In genomic region chr1:209875510-209875909, GRCh38 we compare ENCODE assay signal across 8 cellular contexts. TPM values are rescaled to one million over a fixed set of nuclear protein-coding genes. Genes with fewer than 3 reads are reported as not detected.
DNase-seq lines count a peak whose midpoint lies in the region; ATAC-seq and TF ChIP-seq lines count a peak whose summit lies in the region.

No MANE protein-coding gene starts in this region.

- no peaks in the 10 kb centered on the region for H3K36me3 Mint-ChIP-seq in endothelial cell (ENCODE audit: low read depth, unreplicated experiment)

- H3K27ac ChIP-seq in GM23248 (no peak overlapping the region), Peyer's patch (no peak overlapping the region)

- H3K9me3 ChIP-seq in GM23248 (ENCODE audit: low read depth) (no peaks in the 10 kb centered on the region), Peyer's patch (no peaks in the 10 kb centered on the region)

- H3K27me3 ChIP-seq in GM23248 (replicated peaks; ENCODE audit: insufficient read depth) (no peaks in the 10 kb centered on the region), Peyer's patch (no peaks in the 10 kb centered on the region)

- DNase-seq in GM23248: peak; percentile 70
- DNase-seq in NCI-H345 treated with DMSO at 0.1 percent for 48 hours (lab: John Stamatoyannopoulos, UW; ENCODE audit: unreplicated experiment): peak; percentile 71
- DNase-seq in endothelial cell (ENCODE audit: low spot score): peak; percentile 13
- DNase-seq in retina: peak; percentile 72
- DNase-seq in Peyer's patch: no peak
- no peak for DNase-seq in UCSD-AML1 (lab: John Stamatoyannopoulos, UW; ENCODE audit: unreplicated experiment)
- no peak for DNase-seq in stimulated activated naive CD4-positive, alpha-beta T cell treated with Interleukin-2 at 50 U/mL for 16 hours (lab: John Stamatoyannopoulos, UW)

- H3K4me2 ChIP-seq in GM23248 (ENCODE audit: unreplicated experiment): no peak overlapping the region

- H2AFZ ChIP-seq in GM23248: no peak overlapping the region

- H3K9ac ChIP-seq in GM23248: no peak overlapping the region

- H3K4me3 ChIP-seq in GM23248: no peak overlapping the region
- H3K4me3 ChIP-seq in Peyer's patch: no peak overlapping the region

- no peak for ATAC-seq in HG03432 (IDR thresholded peaks at IDR 0.05; ENCODE audit: unreplicated experiment)

- peaks cover 18% of the 10 kb centered on the region for H3F3A ChIP-seq in GM23248 (ENCODE audit: insufficient read depth)

- no peak for TF ChIP-seq POLR2A in Peyer's patch (IDR thresholded peaks at IDR 0.05)

- H3K36me3 ChIP-seq in GM23248 (ENCODE audit: low read depth) (no peaks in the 10 kb centered on the region), Peyer's patch (no peaks in the 10 kb centered on the region)

- peaks cover 27% of the 10 kb centered on the region for H3K4me1 ChIP-seq in GM23248 (ENCODE audit: insufficient read depth)
- no peaks in the 10 kb centered on the region for H3K4me1 ChIP-seq in Peyer's patch

- H3K27ac Mint-ChIP-seq in endothelial cell (ENCODE audit: unreplicated experiment): no peak overlapping the region

- H3K79me2 ChIP-seq in GM23248 (ENCODE audit: insufficient read depth): no peaks in the 10 kb centered on the region

- no peaks in the 10 kb centered on the region for H3K9me3 Mint-ChIP-seq in endothelial cell (ENCODE audit: unreplicated experiment)

- H3K4me3 Mint-ChIP-seq in endothelial cell (ENCODE audit: unreplicated experiment): no peak overlapping the region

- 75 to 78% methylated on average over 7 of the region's 7 CpGs for WGBS in GM23248 (ENCODE audit: low coverage in 1 of 2, low lambda C conversion rate in 2 of 2, missing lambda C conversion rate in 2 of 2), 2 experiments

- H3K27me3 Mint-ChIP-seq in endothelial cell (ENCODE audit: unreplicated experiment): no peaks in the 10 kb centered on the region

- H3K4me1 Mint-ChIP-seq in endothelial cell (ENCODE audit: unreplicated experiment): peaks cover 22% of the 10 kb centered on the region

- no peak for TF ChIP-seq CTCF in endothelial cell (IDR thresholded peaks at IDR 0.05; ENCODE audit: unreplicated experiment)
- TF ChIP-seq CTCF in Peyer's patch (IDR thresholded peaks at IDR 0.05): no peak

- H3K9me2 ChIP-seq in GM23248 (ENCODE audit: insufficient read depth): no peaks in the 10 kb centered on the region

- in situ Hi-C loops in GM23248 (cut with MboI): loop anchor here (10.0 kb wide), 1 partner anchor 109 kb away; no protein-coding TSS in a partner anchor

- H4K20me1 ChIP-seq in GM23248 (ENCODE audit: insufficient read depth): no peaks in the 10 kb centered on the region

RNA-seq across cellular contexts. Expression of gene UTP25, which starts 47.7 kb away (rescaled TPM):
- total RNA-seq in GM23248 (2014; rRNA removed; shearing (Covaris generic)): 12.2 and 16.8 TPM in 2 replicates
- polyA plus RNA-seq in GM23248 (2016; fragmentation: Nextera tagmentation; extraction: Ambion mirVana): 9.5 TPM in 2 replicates
- total RNA-seq in endothelial cell (ENCODE audit: unreplicated experiment): 4.6 TPM
- total RNA-seq in Peyer's patch: 10 to 100 TPM in 1 of 4 donors, 1 to 10 TPM in 3; 3.5 to 14.9 (median 6.3) TPM

Comparison
In these comparisons a context has a peak if more than half of its experiments do, and no peak if none do; other contexts are left out.
1. DNase-seq: peak in GM23248 (single experiment), NCI-H345 treated with DMSO at 0.1 percent for 48 hours (single experiment), endothelial cell (single experiment) and retina (single experiment); none in Peyer's patch (0 of 3), UCSD-AML1 (single experiment) and stimulated activated naive CD4-positive, alpha-beta T cell treated with Interleukin-2 at 50 U/mL for 16 hours (single experiment).